Comparison of ENCODE assay signal across 8 cellular contexts in the genomic region with DNA sequence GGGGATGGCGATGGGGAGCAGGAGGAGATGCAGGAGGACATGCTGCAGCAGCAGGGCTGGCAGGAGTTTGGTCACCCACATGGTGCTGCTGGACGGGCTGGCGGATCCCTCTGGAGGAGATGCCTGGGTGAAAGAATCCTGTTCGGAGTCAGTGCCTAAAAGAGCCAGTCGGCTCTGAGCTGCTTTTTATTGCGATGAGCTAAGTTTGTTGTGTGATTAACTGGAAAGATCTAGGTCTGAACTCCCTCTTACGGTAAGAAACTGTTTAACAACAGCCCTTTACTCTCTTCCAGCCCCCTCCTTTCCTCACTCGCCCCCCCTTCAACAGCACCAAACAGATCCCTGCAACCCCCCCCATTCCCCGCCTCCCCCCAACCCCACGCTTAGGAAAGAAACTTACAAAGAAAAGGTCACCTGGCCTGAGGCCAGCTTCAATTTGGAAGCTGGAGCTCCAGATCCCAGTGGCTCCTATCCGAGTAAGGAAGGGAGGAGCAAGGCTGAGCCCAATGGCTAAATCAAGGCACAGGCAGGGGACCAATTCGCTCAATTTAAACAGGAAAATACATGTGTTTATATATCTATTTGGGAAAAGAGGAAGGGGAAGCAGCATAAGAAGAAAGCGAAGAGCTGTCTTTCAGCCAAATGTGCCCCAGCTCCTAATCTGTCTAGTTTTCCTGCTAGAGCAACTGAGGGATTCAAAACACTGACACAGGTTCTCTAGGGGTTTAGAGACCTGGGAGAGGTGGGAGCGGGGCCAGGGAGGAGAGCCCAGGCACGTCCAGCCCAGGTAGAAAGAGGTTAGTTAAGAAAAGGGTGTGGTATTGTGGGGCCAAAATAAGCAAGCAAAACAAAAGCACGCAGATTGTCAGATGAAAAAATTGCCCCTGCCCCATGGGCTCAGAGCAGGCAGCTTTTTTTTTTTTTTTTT. TPM values are rescaled to one million over a fixed set of nuclear protein-coding genes. Genes with fewer than 3 reads are reported as not detected.
DNase-seq lines count a peak whose midpoint lies in the region.

Gene HGF (minus strand): TSS at position 157 of the 928 bp plus-strand sequence. CDS start 76 bp downstream, at position 81.

- peak within 1 kb of the TSS; percentile 89 for H3K9ac ChIP-seq in mesenchymal stem cell (ENCODE audit: low read length)

- peaks cover 1% of the 10 kb centered on the region for H3K4me1 ChIP-seq in mesenchymal stem cell (ENCODE audit: control insufficient read depth, insufficient read depth, low read depth, low read length)
- H3K4me1 ChIP-seq in urinary bladder (ENCODE audit: insufficient read depth): peaks cover 1% of the 10 kb centered on the region

- H3K9me3 ChIP-seq in mesenchymal stem cell (ENCODE audit: control insufficient read depth, low read length): no peaks in the 10 kb centered on the region

- H2BK5ac ChIP-seq in mesenchymal stem cell (ENCODE audit: low read depth, low read length, poor library complexity, severe bottlenecking): no peak within 1 kb of the TSS

- H2AK5ac ChIP-seq in mesenchymal stem cell (ENCODE audit: low read length, severe bottlenecking): no peak within 1 kb of the TSS

- peak within 1 kb of the TSS in 1 of 2 experiments; percentile 89 for H2BK12ac ChIP-seq in mesenchymal stem cell (ENCODE audit: low read length in 2 of 2)

- H3K27ac ChIP-seq in mesenchymal stem cell (ENCODE audit: low read length, poor library complexity, severe bottlenecking) (no peak within 1 kb of the TSS), urinary bladder (ENCODE audit: low read depth) (peak within 1 kb of the TSS; percentile 71)

- H4K8ac ChIP-seq in mesenchymal stem cell (ENCODE audit: low read length): peak within 1 kb of the TSS; percentile 84

- no peaks in the 10 kb centered on the region for H3K79me1 ChIP-seq in mesenchymal stem cell (replicated peaks; ENCODE audit: low read length, poor library complexity, severe bottlenecking)

- WGBS in mesenchymal stem cell: 54% methylated on average over 11 of the region's 16 CpGs
- WGBS in urinary bladder: 18% methylated on average over 16 of the region's 16 CpGs

- peak within 1 kb of the TSS; percentile 88 for H2BK120ac ChIP-seq in mesenchymal stem cell (ENCODE audit: low read depth, low read length)

- peak within 1 kb of the TSS in 1 of 2 experiments; percentile 92 for H3K4me3 ChIP-seq in mesenchymal stem cell (ENCODE audit: insufficient read depth in 1 of 2, low read depth in 1 of 2, low read length in 2 of 2)
- peak within 1 kb of the TSS; percentile 30 for H3K4me3 ChIP-seq in urinary bladder (ENCODE audit: low read depth, low read length)

- H3K18ac ChIP-seq in mesenchymal stem cell (ENCODE audit: low read depth in 1 of 2, low read length in 2 of 2): peak within 1 kb of the TSS; percentile 34 to 92

- H3K27me3 ChIP-seq in mesenchymal stem cell (ENCODE audit: control insufficient read depth in 1 of 2, insufficient read depth in 1 of 2, low read length in 2 of 2): no peaks in the 10 kb centered on the region

- no peak within 1 kb of the TSS for H2BK15ac ChIP-seq in mesenchymal stem cell (ENCODE audit: low read depth, poor library complexity, severe bottlenecking)

- H3K14ac ChIP-seq in mesenchymal stem cell (ENCODE audit: low read length in 2 of 2): no peak within 1 kb of the TSS

- peak within 1 kb of the TSS; percentile 57 for H2AFZ ChIP-seq in mesenchymal stem cell (ENCODE audit: low read depth, low read length)

- DNase-seq in ACHN (peak; percentile 53), KBM-7 (peak; percentile 73), dedifferentiated amniotic fluid mesenchymal stem cell (ENCODE audit: extremely low spot score) (peak; percentile 44), mesenchymal stem cell (peak; percentile 83)
- no peak for DNase-seq in activated CD4-positive, alpha-beta T cell treated with anti-CD3 and anti-CD28 coated beads for 4 hours
- no peak for DNase-seq in activated CD4-positive, alpha-beta T cell treated with anti-CD3 and anti-CD28 coated beads for 1 hour
- DNase-seq in activated CD8-positive, alpha-beta memory T cell treated with anti-CD3 and anti-CD28 coated beads, Interleukin-2, amount 50 U/mL, for 4 hours: no peak

- peak within 1 kb of the TSS; percentile 91 for H4K91ac ChIP-seq in mesenchymal stem cell (ENCODE audit: low read length)

- H3K4me2 ChIP-seq in mesenchymal stem cell (ENCODE audit: low read length, poor library complexity, severe bottlenecking): peak within 1 kb of the TSS; percentile 31

- in situ Hi-C loops in ACHN (cut with HindIII; ENCODE audit: low pct_ligation_motif_present, low pct_unique_long_range_greater_than_20kb, low sequenced_read_pairs): no loop called here
- in situ Hi-C loops in KBM-7 (cut with MboI; ENCODE audit: low pct_unique_long_range_greater_than_20kb, low sequenced_read_pairs): no loop called here

- no peak within 1 kb of the TSS for H3K23ac ChIP-seq in mesenchymal stem cell (ENCODE audit: low read length in 2 of 2)

- H3K36me3 ChIP-seq in mesenchymal stem cell (ENCODE audit: control insufficient read depth in 1 of 2, insufficient read depth in 2 of 2, low read depth in 1 of 2, low read length in 2 of 2) (no peaks in the 10 kb centered on the region), urinary bladder (ENCODE audit: insufficient read depth) (no peaks in the 10 kb centered on the region)

- peak within 1 kb of the TSS; percentile 82 to 87 for H3K4ac ChIP-seq in mesenchymal stem cell (ENCODE audit: low read depth in 1 of 2, low read length in 2 of 2)

RNA-seq across cellular contexts. Expression of gene HGF, which starts in this region (rescaled TPM):
- 103 TPM for polyA plus RNA-seq in mesenchymal stem cell (2013, experiment 1 of 2)
- polyA plus RNA-seq in mesenchymal stem cell (2013, experiment 2 of 2): 107 TPM
- 42.7 TPM for total RNA-seq in urinary bladder
- polyA plus RNA-seq in urinary bladder: 12.3 TPM

Comparison
In these comparisons a context has a peak if more than half of its experiments do, and no peak if none do; other contexts are left out.
1. DNase-seq: peak in ACHN (single experiment), KBM-7 (single experiment), dedifferentiated amniotic fluid mesenchymal stem cell (single experiment) and mesenchymal stem cell (single experiment); none in activated CD4-positive, alpha-beta T cell treated with anti-CD3 and anti-CD28 coated beads for 4 hours (0 of 2), activated CD4-positive, alpha-beta T cell treated with anti-CD3 and anti-CD28 coated beads for 1 hour (single experiment) and activated CD8-positive, alpha-beta memory T cell treated with anti-CD3 and anti-CD28 coated beads, Interleukin-2, amount 50 U/mL, for 4 hours (single experiment).